7 cellular contexts compared by ENCODE assay signal in genomic region chr5:140672455-140673186, GRCh38. TPM values are rescaled to one million over a fixed set of nuclear protein-coding genes. Genes with fewer than 3 reads are reported as not detected.
DNase-seq lines count a peak whose midpoint lies in the region; ATAC-seq and TF ChIP-seq lines count a peak whose summit lies in the region.

No MANE protein-coding gene starts in this region.

- no peak overlapping the region for H3K18ac ChIP-seq in IMR-90 (ENCODE audit: low read depth, low read length)
- H3K18ac ChIP-seq in neuronal stem cell (ENCODE audit: low read length), result no peak overlapping the region

- H3K9me1 ChIP-seq in IMR-90 (ENCODE audit: insufficient read depth, low read length), result peaks cover 13% of the 10 kb centered on the region; the same call in 1 of the 2 replicates

- H3K4me1 ChIP-seq in IMR-90 (ENCODE audit: control insufficient read depth, insufficient read depth, low read length) (no peaks in the 10 kb centered on the region; the same call in 1 of the 2 replicates), neuronal stem cell (ENCODE audit: control insufficient read depth in 2 of 2, insufficient read depth in 1 of 2, low read depth in 1 of 2, low read length in 2 of 2) (no peaks in the 10 kb centered on the region)

- H2AK5ac ChIP-seq in IMR-90 (ENCODE audit: low read depth, low read length), result no peak overlapping the region
- no peak overlapping the region for H2AK5ac ChIP-seq in neuronal stem cell (ENCODE audit: low read depth, low read length)

- DNase-seq in EL (peak; percentile 43), IMR-90 (no peak), fibroblast of gingiva (ENCODE audit: low read depth) (peak; percentile 16), neuronal stem cell (ENCODE audit: low spot score) (no peak), H4 (ENCODE audit: low spot score) (no peak), HEK293T (ENCODE audit: extremely low spot score) (no peak)

- H3K4me3 ChIP-seq in IMR-90 (ENCODE audit: insufficient read depth, low read depth, low read length) (no peak overlapping the region), neuronal stem cell (ENCODE audit: low read length in 2 of 2) (peak overlapping the region in 1 of 2 donors; percentile 25)

- H3K4ac ChIP-seq in IMR-90 (ENCODE audit: low read depth, low read length), result no peak overlapping the region
- H3K4ac ChIP-seq in neuronal stem cell (ENCODE audit: low read length), result no peak overlapping the region

- no peak for TF ChIP-seq RAD21 in IMR-90 (IDR thresholded peaks at IDR 0.05; ENCODE audit: low read length)

- no peak for TF ChIP-seq CTCF in IMR-90 (conservative IDR thresholded peaks at IDR 0.05; ENCODE audit: low read depth, low read length)

- POLR2A ChIA-PET in IMR-90 (lab: Charles Lee; ENCODE audit: unreplicated experiment), result no interaction called here
- POLR2A ChIA-PET in HEK293T (lab: Yijun Ruan, JAX), result interaction anchor here (1.1 to 1.5 kb wide), 2 partner anchors 18 to 47 kb away, joined by 3 to 6 read pairs; partner anchors contain the start of genes HARS1 and HARS2

- H3K14ac ChIP-seq in IMR-90 (replicated peaks; ENCODE audit: low read depth, low read length) (no peak overlapping the region), neuronal stem cell (ENCODE audit: low read length) (no peak overlapping the region)

- H3K27me3 ChIP-seq in IMR-90 (ENCODE audit: control insufficient read depth, insufficient read depth, low read length), result no peaks in the 10 kb centered on the region
- H3K27me3 ChIP-seq in neuronal stem cell (ENCODE audit: control insufficient read depth in 3 of 3, insufficient read depth in 3 of 3, low read depth in 1 of 3, low read length in 3 of 3), result no peaks in the 10 kb centered on the region

- in situ Hi-C loops in IMR-90 (cut with MboI; ENCODE audit: low sequenced_read_pairs), result no loop called here

- H2AFZ ChIP-seq in IMR-90 (replicated peaks; ENCODE audit: low read length, poor library complexity) (no peak overlapping the region), neuronal stem cell (ENCODE audit: low read length) (no peak overlapping the region)

- no peak overlapping the region for H3K27ac ChIP-seq in IMR-90 (ENCODE audit: insufficient read depth, low read length)
- no peak overlapping the region for H3K27ac ChIP-seq in neuronal stem cell (replicated peaks; ENCODE audit: low read length)

- H3K56ac ChIP-seq in IMR-90 (ENCODE audit: extremely low read depth, insufficient read depth, low read length), result no peak overlapping the region

- no peak overlapping the region for H2BK20ac ChIP-seq in IMR-90 (ENCODE audit: low read depth, low read length)

- H3K9ac ChIP-seq in IMR-90 (ENCODE audit: low read depth, low read length) (no peak overlapping the region), neuronal stem cell (ENCODE audit: low read depth, low read length, poor library complexity) (no peak overlapping the region)

- no peak overlapping the region for H2AK9ac ChIP-seq in IMR-90 (replicated peaks; ENCODE audit: low read depth, low read length, poor library complexity)

- H3K4me2 ChIP-seq in IMR-90 (ENCODE audit: low read depth, low read length) (no peak overlapping the region), neuronal stem cell (ENCODE audit: insufficient read depth, low read length, poor library complexity, severe bottlenecking) (peak overlapping the region; percentile 15)

- H3K23ac ChIP-seq in IMR-90 (ENCODE audit: low read depth, low read length), result no peak overlapping the region
- no peak overlapping the region for H3K23ac ChIP-seq in neuronal stem cell (ENCODE audit: low read depth, low read length, poor library complexity)

- H3K9me3 ChIP-seq in IMR-90 (ENCODE audit: control insufficient read depth, insufficient read depth, low read length) (no peaks in the 10 kb centered on the region), neuronal stem cell (replicated peaks in 1 of 2; ENCODE audit: control insufficient read depth in 2 of 2, insufficient read depth in 1 of 2, low read depth in 1 of 2, low read length in 2 of 2) (no peaks in the 10 kb centered on the region)

- intact Hi-C loops in IMR-90 (cut with micrococcal nuclease), result no loop called here

- H2BK120ac ChIP-seq in IMR-90 (ENCODE audit: low read depth, low read length) (no peak overlapping the region), neuronal stem cell (ENCODE audit: low read depth, low read length) (no peak overlapping the region)

- H2BK15ac ChIP-seq in IMR-90 (ENCODE audit: low read depth, low read length) (no peak overlapping the region), neuronal stem cell (ENCODE audit: low read length) (no peak overlapping the region)

- no peak overlapping the region for H2BK12ac ChIP-seq in neuronal stem cell (ENCODE audit: low read length)

- CTCF ChIA-PET in IMR-90 (lab: Yijun Ruan, JAX) (no interaction called here), HEK293T (lab: Yijun Ruan, JAX) (no interaction called here)

- H3K79me1 ChIP-seq in IMR-90 (ENCODE audit: low read depth in 1 of 2, low read length in 2 of 2) (peaks cover 5 to 30% of the 10 kb centered on the region in 2 experiments; a peak in 3 of 4 replicates), neuronal stem cell (ENCODE audit: low read depth, low read length) (no peaks in the 10 kb centered on the region)

- H4K91ac ChIP-seq in IMR-90 (ENCODE audit: insufficient read depth, low read depth, low read length) (no peak overlapping the region), neuronal stem cell (ENCODE audit: low read depth, low read length, poor library complexity) (no peak overlapping the region)

- H2BK5ac ChIP-seq in IMR-90 (ENCODE audit: low read depth, low read length, poor library complexity, severe bottlenecking), result no peak overlapping the region
- H2BK5ac ChIP-seq in neuronal stem cell (ENCODE audit: low read length), result peak overlapping the region; percentile 43

- H4K5ac ChIP-seq in IMR-90 (ENCODE audit: low read depth, low read length), result no peak overlapping the region

- dilution Hi-C loops in IMR-90 (cut with HindIII; ENCODE audit: low sequenced_read_pairs, unreplicated experiment), result no loop called here

- no peak overlapping the region for H4K8ac ChIP-seq in IMR-90 (ENCODE audit: low read depth in 2 of 2, low read length in 2 of 2)
- H4K8ac ChIP-seq in neuronal stem cell (ENCODE audit: low read depth, low read length), result no peak overlapping the region

- 36% methylated on average over 48 of the region's 70 CpGs; no CpG with 5 or more reads in 1 of the 2 experiments for WGBS in IMR-90 (ENCODE audit: extremely low coverage in 2 of 2, insufficient read length in 1 of 2), 2 experiments
- WGBS in neuronal stem cell (ENCODE audit: extremely low coverage in 2 of 2, insufficient read length in 2 of 2, insufficient replicate concordance in 1 of 2), 2 donors, result no CpG with 5 or more reads among the region's 70 CpGs

- H4K20me1 ChIP-seq in IMR-90 (ENCODE audit: insufficient read depth, low read length), result peaks cover 9% of the 10 kb centered on the region

- no TSS peak for BruUV-seq in IMR-90 (replicated peaks; lab: Mats Ljungman, UMichigan)

- no peak; the same call in 1 of the 2 replicates for TF ChIP-seq POLR2A in IMR-90 (IDR thresholded peaks at IDR 0.05; ENCODE audit: low read depth, low read length)

- H3K36me3 ChIP-seq in IMR-90 (ENCODE audit: control insufficient read depth, insufficient read depth, low read length) (peaks cover 68% of the 10 kb centered on the region), neuronal stem cell (replicated peaks in 1 of 2; ENCODE audit: control insufficient read depth in 2 of 2, insufficient read depth in 2 of 2, low read length in 2 of 2) (peaks cover 55 to 92% of the 10 kb centered on the region in 2 donors)

- 0 out of 2 replicates have a peak, but pooled peaks have one; percentile 5 for ATAC-seq in IMR-90 (ENCODE audit: low read depth)
- no peak for ATAC-seq in HG02588 (IDR thresholded peaks at IDR 0.05; ENCODE audit: unreplicated experiment)

TF ChIP-seq in IMR-90, 13 proteins besides CTCF, POLR2A, EP300 and RAD21 (continues in another document):
- TF ChIP-seq BHLHE40 (IDR thresholded peaks at IDR 0.05; ENCODE audit: low read depth, low read length), result no peak

TF ChIP-seq in HEK293T, 16 proteins besides CTCF, POLR2A, EP300 and RAD21 (continues in another document):
- no peak for TF ChIP-seq BHLHE40 (IDR thresholded peaks at IDR 0.05; ENCODE audit: borderline replicate concordance)
- TF ChIP-seq FOXK2 (IDR thresholded peaks at IDR 0.05), result no peak

RNA-seq across cellular contexts. Expression of gene DND1, which starts 0.8 kb away (rescaled TPM):
- under 0.01 TPM in 2 replicates for total RNA-seq in IMR-90 (2012; rRNA removed)
- polyA plus RNA-seq in IMR-90 (2012; rRNA removed), result 0.63 and 0.67 TPM in 2 replicates
- 0.08 and 0.40 TPM in 2 replicates for polyA plus RNA-seq in IMR-90 (2012; cell fraction: cytosol; rRNA removed)
- 3.8 and 12.4 TPM in 2 replicates for polyA plus RNA-seq in IMR-90 (2012; cell fraction: nucleus; rRNA removed; ENCODE audit: low replicate concordance)
- polyA plus RNA-seq in neuronal stem cell (2013, experiment 1 of 2), result 0.82 TPM
- 0.68 TPM for polyA plus RNA-seq in neuronal stem cell (2013, experiment 2 of 2)
- 0.37 TPM in 1 of 2 replicates, not detected in the other for total RNA-seq in H4 (2014; rRNA removed; shearing (Covaris generic))

RNA-seq across cellular contexts. Expression of gene WDR55, which starts 7.9 kb away (rescaled TPM):
- total RNA-seq in IMR-90 (2012; rRNA removed), result 19.2 and 20.4 TPM in 2 replicates
- polyA plus RNA-seq in IMR-90 (2012; rRNA removed), result 18.0 and 19.0 TPM in 2 replicates
- polyA plus RNA-seq in IMR-90 (2012; cell fraction: cytosol; rRNA removed), result 11.9 and 13.6 TPM in 2 replicates
- polyA plus RNA-seq in IMR-90 (2012; cell fraction: nucleus; rRNA removed; ENCODE audit: low replicate concordance), result 60.1 and 69.9 TPM in 2 replicates
- polyA plus RNA-seq in neuronal stem cell (2013, experiment 1 of 2), result 9.9 TPM
- polyA plus RNA-seq in neuronal stem cell (2013, experiment 2 of 2), result 10.2 TPM
- 13.7 and 15.2 TPM in 2 replicates for total RNA-seq in H4 (2014; rRNA removed; shearing (Covaris generic))

RNA-seq across cellular contexts. Expression of gene HARS1, which starts 18.5 kb away (rescaled TPM):
- 134 and 141 TPM in 2 replicates for total RNA-seq in IMR-90 (2012; rRNA removed)
- 89.3 and 97.6 TPM in 2 replicates for polyA plus RNA-seq in IMR-90 (2012; rRNA removed)
- 40.7 and 64.9 TPM in 2 replicates for polyA plus RNA-seq in IMR-90 (2012; cell fraction: cytosol; rRNA removed)
- 52.0 and 145 TPM in 2 replicates for polyA plus RNA-seq in IMR-90 (2012; cell fraction: nucleus; rRNA removed; ENCODE audit: low replicate concordance)
- polyA plus RNA-seq in neuronal stem cell (2013, experiment 1 of 2), result 32.8 TPM
- 32.2 TPM for polyA plus RNA-seq in neuronal stem cell (2013, experiment 2 of 2)
- 52.1 and 53.6 TPM in 2 replicates for total RNA-seq in H4 (2014; rRNA removed; shearing (Covaris generic))

RNA-seq across cellular contexts. Expression of gene HARS2, which starts 18.6 kb away (rescaled TPM):
- 30.1 and 36.9 TPM in 2 replicates for total RNA-seq in IMR-90 (2012; rRNA removed)
- 26.5 and 33.0 TPM in 2 replicates for polyA plus RNA-seq in IMR-90 (2012; rRNA removed)
- 10.4 and 14.4 TPM in 2 replicates for polyA plus RNA-seq in IMR-90 (2012; cell fraction: cytosol; rRNA removed)
- 23.6 and 63.1 TPM in 2 replicates for polyA plus RNA-seq in IMR-90 (2012; cell fraction: nucleus; rRNA removed; ENCODE audit: low replicate concordance)
- polyA plus RNA-seq in neuronal stem cell (2013, experiment 1 of 2), result 13.4 TPM
- polyA plus RNA-seq in neuronal stem cell (2013, experiment 2 of 2), result 12.7 TPM
- total RNA-seq in H4 (2014; rRNA removed; shearing (Covaris generic)), result 49.2 and 52.6 TPM in 2 replicates

RNA-seq across cellular contexts. Expression of gene IK, which starts 25.0 kb away (rescaled TPM):
- total RNA-seq in IMR-90 (2012; rRNA removed), result 137 and 143 TPM in 2 replicates
- 99.8 and 105 TPM in 2 replicates for polyA plus RNA-seq in IMR-90 (2012; rRNA removed)
- 17.7 and 93.5 TPM in 2 replicates for polyA plus RNA-seq in IMR-90 (2012; cell fraction: cytosol; rRNA removed)
- polyA plus RNA-seq in IMR-90 (2012; cell fraction: nucleus; rRNA removed; ENCODE audit: low replicate concordance), result 22.3 and 96.4 TPM in 2 replicates
- 115 TPM for polyA plus RNA-seq in neuronal stem cell (2013, experiment 1 of 2)
- 114 TPM for polyA plus RNA-seq in neuronal stem cell (2013, experiment 2 of 2)
- 72.9 and 98.1 TPM in 2 replicates for total RNA-seq in H4 (2014; rRNA removed; shearing (Covaris generic))

Comparison
In these comparisons a context has a peak if more than half of its experiments do, and no peak if none do; other contexts are left out.
1. DNase-seq: peak in EL (single experiment) and fibroblast of gingiva (single experiment); none in IMR-90 (single experiment), neuronal stem cell (single experiment), H4 (single experiment) and HEK293T (single experiment).